Comparison of ENCODE assay signal across 15 cellular contexts in genomic region chr10:60565492-60565891, GRCh38.
DNase-seq lines count a peak whose midpoint lies in the region; ATAC-seq lines count a peak whose summit lies in the region.
"Had no signal": no experiment of that assay in that cellular context is flagged by ENCODE, and none has a peak within 500 bp of the region (broad histone marks: within the 10 kb centered on the region; RNA-seq: fewer than 3 reads in every experiment).

No MANE protein-coding gene starts in this region.

- H3K27ac ChIP-seq in mesendoderm (ENCODE audit: low read depth, low read length), result no peak overlapping the region
- H3K27ac ChIP-seq: A549, C4-2B had no signal

- H3K9ac ChIP-seq in mesendoderm (ENCODE audit: low read length), result no peak overlapping the region

- no peaks in the 10 kb centered on the region for H3K36me3 ChIP-seq in mesendoderm (ENCODE audit: control insufficient read depth, insufficient read depth, low read length)
- H3K36me3 ChIP-seq: BE2C had no signal

- no peak overlapping the region for H4K8ac ChIP-seq in mesendoderm (ENCODE audit: low read depth, low read length)

- H3K18ac ChIP-seq in mesendoderm (ENCODE audit: low read length), result no peak overlapping the region

- no peak overlapping the region for H3K4me3 ChIP-seq in mesendoderm (ENCODE audit: low read length)
- H3K4me3 ChIP-seq: A549 had no signal

- no peaks in the 10 kb centered on the region for H3K4me1 ChIP-seq in mesendoderm (ENCODE audit: control insufficient read depth, low read depth, low read length)
- H3K4me1 ChIP-seq: A549, BE2C had no signal

- H3K4me2 ChIP-seq in mesendoderm (ENCODE audit: low read length), result no peak overlapping the region
- H3K4me2 ChIP-seq: A549 had no signal

- intact Hi-C loops in activated naive CD4-positive, alpha-beta T cell treated with anti-CD3 and anti-CD28 coated beads for 36 hours (cut with micrococcal nuclease), result no loop called here
- intact Hi-C loops in activated T-helper 1 cell treated with anti-CD3 and anti-CD28 coated beads, Interleukin-12 subunit alpha, Interleukin-12 subunit beta, Interleukin-2, Interleukin-4 antibody, amounts not matched to agents 30 ng/mL and 10 ng/mL and 1 ng/mL, durations not matched to agents 14 hours and 24 hours and 36 hours (cut with micrococcal nuclease), result no loop called here

- no peaks in the 10 kb centered on the region for H3K27me3 ChIP-seq in mesendoderm (ENCODE audit: insufficient read depth, low read length, poor library complexity)
- H3K27me3 ChIP-seq: BE2C had no signal

- no peak overlapping the region for H2BK15ac ChIP-seq in mesendoderm (replicated peaks; ENCODE audit: low read depth)

- H3K4me3 Mint-ChIP-seq in activated naive CD4-positive, alpha-beta T cell treated with anti-CD3 and anti-CD28 coated beads for 36 hours, result no peak overlapping the region
- no peak overlapping the region for H3K4me3 Mint-ChIP-seq in activated T-helper 1 cell treated with anti-CD3 and anti-CD28 coated beads, Interleukin-12 subunit alpha, Interleukin-12 subunit beta, Interleukin-2, Interleukin-4 antibody, amounts not matched to agents 30 ng/mL and 10 ng/mL and 1 ng/mL, durations not matched to agents 14 hours and 24 hours and 36 hours
- H3K4me3 Mint-ChIP-seq: CD8-positive, alpha-beta T cell; H9 had no signal

- H3K4me1 Mint-ChIP-seq in activated naive CD4-positive, alpha-beta T cell treated with anti-CD3 and anti-CD28 coated beads for 36 hours (ENCODE audit: low read depth), result peaks cover 34% of the 10 kb centered on the region
- H3K4me1 Mint-ChIP-seq in activated T-helper 1 cell treated with anti-CD3 and anti-CD28 coated beads, Interleukin-12 subunit alpha, Interleukin-12 subunit beta, Interleukin-2, Interleukin-4 antibody, amounts not matched to agents 30 ng/mL and 10 ng/mL and 1 ng/mL, durations not matched to agents 14 hours and 24 hours and 36 hours (ENCODE audit: low read depth), result peaks cover 62% of the 10 kb centered on the region
- H3K4me1 Mint-ChIP-seq: H9 had no signal

- no peak for DNase-seq in activated naive CD4-positive, alpha-beta T cell treated with anti-CD3 and anti-CD28 coated beads, Interleukin-2, amount 50 U/mL, for 72 hours (ENCODE audit: low spot score in 2 of 2)
- no peak for DNase-seq in activated naive CD4-positive, alpha-beta T cell treated with anti-CD3 and anti-CD28 coated beads for 36 hours
- DNase-seq in activated T-helper 1 cell treated with anti-CD3 and anti-CD28 coated beads, Interleukin-12 subunit alpha, Interleukin-12 subunit beta, Interleukin-2, Interleukin-4 antibody, amounts not matched to agents 30 ng/mL and 10 ng/mL and 1 ng/mL, durations not matched to agents 14 hours and 24 hours and 36 hours (ENCODE audit: low spot score), result no peak
- DNase-seq in mesendoderm, result no peak
- DNase-seq: BE2C; CD8-positive, alpha-beta T cell; COR-L47; DND-41; GDM1; GOT3; H9 had no signal

- no peaks in the 10 kb centered on the region for H3K27me3 Mint-ChIP-seq in activated naive CD4-positive, alpha-beta T cell treated with anti-CD3 and anti-CD28 coated beads for 36 hours (ENCODE audit: low read depth)
- no peaks in the 10 kb centered on the region for H3K27me3 Mint-ChIP-seq in activated T-helper 1 cell treated with anti-CD3 and anti-CD28 coated beads, Interleukin-12 subunit alpha, Interleukin-12 subunit beta, Interleukin-2, Interleukin-4 antibody, amounts not matched to agents 30 ng/mL and 10 ng/mL and 1 ng/mL, durations not matched to agents 14 hours and 24 hours and 36 hours (ENCODE audit: insufficient read depth)

- H3K36me3 Mint-ChIP-seq in activated naive CD4-positive, alpha-beta T cell treated with anti-CD3 and anti-CD28 coated beads, Interleukin-2, amount 50 U/mL, for 72 hours, result peaks cover 22 to 63% of the 10 kb centered on the region in 2 donors
- peaks cover 12% of the 10 kb centered on the region for H3K36me3 Mint-ChIP-seq in activated naive CD4-positive, alpha-beta T cell treated with anti-CD3 and anti-CD28 coated beads for 36 hours (ENCODE audit: low read depth)
- H3K36me3 Mint-ChIP-seq in activated T-helper 1 cell treated with anti-CD3 and anti-CD28 coated beads, Interleukin-12 subunit alpha, Interleukin-12 subunit beta, Interleukin-2, Interleukin-4 antibody, amounts not matched to agents 30 ng/mL and 10 ng/mL and 1 ng/mL, durations not matched to agents 14 hours and 24 hours and 36 hours (ENCODE audit: low read depth), result peaks cover 42% of the 10 kb centered on the region
- H3K36me3 Mint-ChIP-seq: CD8-positive, alpha-beta T cell had no signal

- H2BK5ac ChIP-seq in mesendoderm (ENCODE audit: low read length), result no peak overlapping the region

- no peak overlapping the region for H3K4ac ChIP-seq in mesendoderm (ENCODE audit: low read depth, low read length)

- no peaks in the 10 kb centered on the region for H3K79me2 ChIP-seq in mesendoderm (ENCODE audit: control insufficient read depth, insufficient read depth, low read length)

- H4K5ac ChIP-seq in mesendoderm (ENCODE audit: low read length), result no peak overlapping the region

- H3K9me3 Mint-ChIP-seq in activated naive CD4-positive, alpha-beta T cell treated with anti-CD3 and anti-CD28 coated beads, Interleukin-2, amount 50 U/mL, for 72 hours, result peaks cover 16 to 22% of the 10 kb centered on the region in 2 donors
- peaks cover 11% of the 10 kb centered on the region for H3K9me3 Mint-ChIP-seq in activated naive CD4-positive, alpha-beta T cell treated with anti-CD3 and anti-CD28 coated beads for 36 hours
- H3K9me3 Mint-ChIP-seq in activated T-helper 1 cell treated with anti-CD3 and anti-CD28 coated beads, Interleukin-12 subunit alpha, Interleukin-12 subunit beta, Interleukin-2, Interleukin-4 antibody, amounts not matched to agents 30 ng/mL and 10 ng/mL and 1 ng/mL, durations not matched to agents 14 hours and 24 hours and 36 hours, result peaks cover 28% of the 10 kb centered on the region

- H3K79me1 ChIP-seq in mesendoderm (ENCODE audit: low read length), result no peaks in the 10 kb centered on the region

- CTCF ChIA-PET in activated naive CD4-positive, alpha-beta T cell treated with anti-CD3 and anti-CD28 coated beads for 36 hours (lab: Charles Lee), result no interaction called here

- no peak overlapping the region for H3K27ac Mint-ChIP-seq in activated naive CD4-positive, alpha-beta T cell treated with anti-CD3 and anti-CD28 coated beads, Interleukin-2, amount 50 U/mL, for 72 hours
- no peak overlapping the region for H3K27ac Mint-ChIP-seq in activated naive CD4-positive, alpha-beta T cell treated with anti-CD3 and anti-CD28 coated beads for 36 hours
- peak overlapping the region; percentile 0 for H3K27ac Mint-ChIP-seq in activated T-helper 1 cell treated with anti-CD3 and anti-CD28 coated beads, Interleukin-12 subunit alpha, Interleukin-12 subunit beta, Interleukin-2, Interleukin-4 antibody, amounts not matched to agents 30 ng/mL and 10 ng/mL and 1 ng/mL, durations not matched to agents 14 hours and 24 hours and 36 hours
- H3K27ac Mint-ChIP-seq: CD8-positive, alpha-beta T cell; H9 had no signal

- H2BK120ac ChIP-seq in mesendoderm (ENCODE audit: low read depth, low read length), result no peak overlapping the region

- peak; percentile 42 to 72 for ATAC-seq in activated naive CD4-positive, alpha-beta T cell treated with anti-CD3 and anti-CD28 coated beads, Interleukin-2, amount 50 U/mL, for 72 hours
- ATAC-seq in esophagus mucosa (peak; percentile 26), GM19467 (IDR thresholded peaks at IDR 0.05; ENCODE audit: unreplicated experiment) (no peak)
- ATAC-seq: A549; CD8-positive, alpha-beta T cell had no signal

- H3K23ac ChIP-seq in mesendoderm (ENCODE audit: low read length), result no peak overlapping the region

- H3K56ac ChIP-seq in mesendoderm (ENCODE audit: low read length), result no peak overlapping the region

- WGBS in mesendoderm (ENCODE audit: extremely low coverage, insufficient coverage, low lambda C conversion rate), result no CpG with 5 or more reads among the region's 2 CpGs

- H2AK5ac ChIP-seq in mesendoderm (ENCODE audit: low read length), result no peak overlapping the region
